In genomic region chr13:109162248-109163051, GRCh38 we compare ENCODE assay signal across 8 cellular contexts.
DNase-seq lines count a peak whose midpoint lies in the region; ATAC-seq and TF ChIP-seq lines count a peak whose summit lies in the region.

No MANE protein-coding gene starts in this region.

- H3F3A ChIP-seq in MM.1S (ENCODE audit: insufficient read depth, low read length): peaks cover 18% of the 10 kb centered on the region

- no peaks in the 10 kb centered on the region for H3K79me2 ChIP-seq in MM.1S (ENCODE audit: low read length)

- intact Hi-C loops in prostate gland (cut with DNase I): no loop called here
- intact Hi-C loops in sigmoid colon (cut with DNase I): no loop called here

- peaks cover 36% of the 10 kb centered on the region for H3K4me1 ChIP-seq in MM.1S (ENCODE audit: low read length)
- no peaks in the 10 kb centered on the region for H3K4me1 ChIP-seq in prostate gland (replicated peaks)
- H3K4me1 ChIP-seq in sigmoid colon: no peaks in the 10 kb centered on the region

- H3K27me3 ChIP-seq in MM.1S (replicated peaks; ENCODE audit: insufficient read depth, low read length) (peaks cover 30% of the 10 kb centered on the region; the same call in 1 of the 2 replicates), prostate gland (replicated peaks; ENCODE audit: insufficient read depth) (no peaks in the 10 kb centered on the region), sigmoid colon (no peaks in the 10 kb centered on the region)

- H3K4me2 ChIP-seq in MM.1S (ENCODE audit: low read depth, low read length): peak overlapping the region; percentile 75

- no peaks in the 10 kb centered on the region for H3K4me1 Mint-ChIP-seq in effector memory CD8-positive, alpha-beta T cell (ENCODE audit: low read depth in 2 of 2)

- H3K9me3 Mint-ChIP-seq in effector memory CD8-positive, alpha-beta T cell: peaks cover 0 to 3% of the 10 kb centered on the region in 2 donors

- no peak for TF ChIP-seq CTCF in MM.1S (IDR thresholded peaks at IDR 0.05; ENCODE audit: low read length)
- no peak for TF ChIP-seq CTCF in prostate gland (IDR thresholded peaks at IDR 0.05)
- no peak for TF ChIP-seq CTCF in sigmoid colon (IDR thresholded peaks at IDR 0.05)

- H3K9ac ChIP-seq in MM.1S (ENCODE audit: low read length): peak overlapping the region; percentile 59

- H2AFZ ChIP-seq in MM.1S (ENCODE audit: low read length): no peak overlapping the region

- H3K36me3 ChIP-seq in MM.1S (replicated peaks; ENCODE audit: insufficient read depth, low read length): no peaks in the 10 kb centered on the region
- no peaks in the 10 kb centered on the region for H3K36me3 ChIP-seq in prostate gland
- no peaks in the 10 kb centered on the region for H3K36me3 ChIP-seq in sigmoid colon

- H3K36me3 Mint-ChIP-seq in effector memory CD8-positive, alpha-beta T cell (ENCODE audit: insufficient read depth): no peaks in the 10 kb centered on the region

- peaks cover 0 to 3% of the 10 kb centered on the region in 2 donors for H3K27me3 Mint-ChIP-seq in effector memory CD8-positive, alpha-beta T cell

- DNase-seq in MM.1S (peak; percentile 93), glomerular visceral epithelial cell (ENCODE audit: extremely low spot score) (no peak), prostate gland (ENCODE audit: low spot score) (no peak), sigmoid colon (no peak), NCI-H510A treated with DMSO at 0.1 percent for 48 hours (lab: John Stamatoyannopoulos, UW) (no peak)
- DNase-seq in effector memory CD8-positive, alpha-beta T cell: no peak

- no peak for TF ChIP-seq POLR2A in prostate gland (IDR thresholded peaks at IDR 0.05)
- no peak for TF ChIP-seq POLR2A in sigmoid colon (IDR thresholded peaks at IDR 0.05)

- H3K9me2 ChIP-seq in MM.1S (replicated peaks; ENCODE audit: insufficient read depth, low read length): no peaks in the 10 kb centered on the region

- WGBS in prostate gland: 51% methylated on average over 8 of the region's 8 CpGs
- 43 to 51% methylated on average over 8 of the region's 8 CpGs for WGBS in sigmoid colon, 2 donors

- no peak for TF ChIP-seq EP300 in sigmoid colon (IDR thresholded peaks at IDR 0.05)

- H4K20me1 ChIP-seq in MM.1S (ENCODE audit: insufficient read depth, low read length): no peaks in the 10 kb centered on the region

- H3K27ac ChIP-seq in MM.1S (ENCODE audit: low read length): peak overlapping the region; percentile 89
- no peak overlapping the region for H3K27ac ChIP-seq in prostate gland
- no peak overlapping the region for H3K27ac ChIP-seq in sigmoid colon

- peak; percentile 66 for ATAC-seq in GM18861 (IDR thresholded peaks at IDR 0.05; ENCODE audit: unreplicated experiment)
- ATAC-seq in GM21825 (IDR thresholded peaks at IDR 0.05; ENCODE audit: unreplicated experiment): peak; percentile 82
- peak; percentile 64 for ATAC-seq in effector memory CD8-positive, alpha-beta T cell (replicated peaks)

- no peak overlapping the region for H3K27ac Mint-ChIP-seq in effector memory CD8-positive, alpha-beta T cell

- no peak overlapping the region for H3K4me3 Mint-ChIP-seq in effector memory CD8-positive, alpha-beta T cell

- H3K4me3 ChIP-seq in MM.1S (ENCODE audit: low read length) (peak overlapping the region; percentile 42), prostate gland (no peak overlapping the region), sigmoid colon (no peak overlapping the region)

- H3K9me3 ChIP-seq in MM.1S (replicated peaks; ENCODE audit: insufficient read depth, low read length): no peaks in the 10 kb centered on the region
- H3K9me3 ChIP-seq in prostate gland: no peaks in the 10 kb centered on the region
- no peaks in the 10 kb centered on the region for H3K9me3 ChIP-seq in sigmoid colon
